In the genomic region with DNA sequence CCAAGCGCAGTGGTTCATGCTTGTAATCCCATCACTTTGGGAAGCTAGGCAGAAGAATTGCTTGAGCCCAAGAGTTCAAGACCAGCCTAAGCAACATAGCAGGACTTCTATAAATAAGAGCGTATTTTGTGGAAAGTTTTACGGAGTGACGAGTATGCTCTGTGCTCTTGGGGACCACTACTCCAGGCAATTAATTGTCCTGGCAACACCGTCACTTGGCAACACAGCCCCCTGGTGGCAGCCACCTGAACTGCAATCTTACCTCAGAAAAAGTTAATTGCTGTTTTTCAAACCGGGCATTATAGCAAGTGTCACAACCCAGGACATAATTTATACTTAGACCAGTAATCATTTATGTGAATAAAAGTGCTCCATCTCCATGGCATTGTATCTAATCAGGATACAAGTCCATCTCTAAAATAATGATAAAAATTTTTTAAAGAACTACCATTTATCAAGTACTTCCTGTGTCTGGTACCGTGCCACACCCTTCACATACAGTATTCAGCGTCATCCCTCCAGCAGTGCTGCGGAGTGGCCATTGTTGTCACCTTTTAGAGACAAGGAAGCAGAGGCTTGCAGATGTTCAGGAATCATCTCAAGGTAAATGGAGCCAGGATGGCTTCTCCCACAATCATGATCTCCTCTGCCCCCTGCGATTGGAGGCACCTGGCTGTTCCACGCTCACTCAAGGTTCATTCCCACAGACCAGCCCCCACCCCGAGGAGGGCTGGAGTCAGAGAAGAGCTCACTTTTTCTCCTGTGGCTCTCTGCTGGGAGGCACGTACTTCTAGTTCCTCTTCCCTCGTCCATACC, we compare ENCODE assay signal across 8 cellular contexts. TPM values are rescaled to one million over a fixed set of nuclear protein-coding genes. Genes with fewer than 3 reads are reported as not detected.
A peak's percentile ranks its signal among the peaks of the same experiment; 100 is the strongest.
DNase-seq lines count a peak whose midpoint lies in the region; TF ChIP-seq lines count a peak whose summit lies in the region.

No MANE protein-coding gene starts in this region.

- CTCF ChIA-PET in Caco-2 (lab: Charles Lee) = interaction anchor here (2.9 kb wide), 1 partner anchor 71 kb away, joined by 12 read pairs; no protein-coding TSS in a partner anchor

- H3K36me3 ChIP-seq in Caco-2 (ENCODE audit: control insufficient read depth, insufficient read depth, low read length) (no peaks in the 10 kb centered on the region), right atrium auricular region (no peaks in the 10 kb centered on the region)

- H3K4me1 ChIP-seq in Caco-2 (peaks cover 19% of the 10 kb centered on the region), right atrium auricular region (peaks cover 0 to 12% of the 10 kb centered on the region in 2 donors)

- H3K4me3 ChIP-seq in Caco-2 (ENCODE audit: low read depth, low read length) (no peak overlapping the region), right atrium auricular region (no peak overlapping the region)

- no TSS peak for BruUV-seq in Caco-2 (replicated peaks; lab: Mats Ljungman, UMichigan)

- H3K27ac Mint-ChIP-seq in Caco-2 (ENCODE audit: unreplicated experiment) = no peak overlapping the region

- no peaks in the 10 kb centered on the region for H3K9me3 Mint-ChIP-seq in Caco-2 (ENCODE audit: unreplicated experiment)

- H3K9me3 ChIP-seq in Caco-2 = no peaks in the 10 kb centered on the region
- H3K9me3 ChIP-seq in right atrium auricular region = no peaks in the 10 kb centered on the region

- DNase-seq in Caco-2 (peak in 1 of 2 experiments; percentile 75), KG1 (lab: John Stamatoyannopoulos, UW) (peak; percentile 57), SK-N-DZ (ENCODE audit: low spot score) (peak; percentile 56), right atrium auricular region (ENCODE audit: low spot score) (peak; percentile 72), dedifferentiated amniotic fluid mesenchymal stem cell (ENCODE audit: extremely low spot score) (no peak), 8988T (no peak)
- peak; percentile 36 for DNase-seq in activated naive CD8-positive, alpha-beta T cell treated with anti-CD3 and anti-CD28 coated beads, Interleukin-2, amount 50 U/mL, for 16 hours (ENCODE audit: low read depth, low spot score)
- DNase-seq in stimulated activated CD4-positive, alpha-beta T cell treated with anti-CD3 and anti-CD28 coated beads, Interleukin-12 subunit alpha, Interleukin-12 subunit beta, amount 100 ng/mL, for 24 hours (ENCODE audit: low read depth in 2 of 2) = peak; percentile 40 to 71

- no peaks in the 10 kb centered on the region for H3K27me3 Mint-ChIP-seq in Caco-2 (ENCODE audit: insufficient read depth, unreplicated experiment)

- peaks cover 17% of the 10 kb centered on the region for H3K36me3 Mint-ChIP-seq in Caco-2 (ENCODE audit: insufficient read depth, unreplicated experiment)

- H3K27me3 ChIP-seq in Caco-2 (replicated peaks; ENCODE audit: control insufficient read depth, insufficient read depth, low read length) = no peaks in the 10 kb centered on the region
- H3K27me3 ChIP-seq in right atrium auricular region = no peaks in the 10 kb centered on the region

- peaks cover 12% of the 10 kb centered on the region for H3K4me1 Mint-ChIP-seq in Caco-2 (ENCODE audit: low read depth, unreplicated experiment)

- intact Hi-C loops in Caco-2 (cut with micrococcal nuclease; ENCODE audit: unreplicated experiment) = loop anchor here (5.0 kb wide), 1 partner anchor 133 kb away; no protein-coding TSS in a partner anchor

- TF ChIP-seq CTCF in Caco-2 (IDR thresholded peaks at IDR 0.05; ENCODE audit: insufficient read depth in 1 of 2, low read depth in 1 of 2, low read length in 1 of 2, severe bottlenecking in 1 of 2, unreplicated experiment in 1 of 2) (peak; percentile 81 to 90), right atrium auricular region (IDR thresholded peaks at IDR 0.05) (peak; percentile 81 to 94)

- H3K4me3 Mint-ChIP-seq in Caco-2 (ENCODE audit: unreplicated experiment) = no peak overlapping the region

- POLR2A ChIA-PET in Caco-2 (lab: Charles Lee) = no interaction called here

- no peak overlapping the region for H3K27ac ChIP-seq in right atrium auricular region

RNA-seq across cellular contexts. Expression of gene PLA2G4D, which starts 34.5 kb away (rescaled TPM):
- total RNA-seq in Caco-2 (2022) (not detected in 2 replicates), right atrium auricular region (not detected)
- not detected in 2 replicates for polyA plus RNA-seq in SK-N-DZ (2014; cell fraction: cytosol; rRNA removed)
- not detected in 2 replicates for polyA plus RNA-seq in SK-N-DZ (2014; cell fraction: nucleus; rRNA removed)

RNA-seq across cellular contexts. Expression of gene PLA2G4E, which starts 39.0 kb away (rescaled TPM):
- total RNA-seq in Caco-2 (2022) (1.4 and 1.8 TPM in 2 replicates), right atrium auricular region (under 1 TPM in 1 of 2 donors, not detected in 1; 0.11 TPM)
- not detected in 2 replicates for polyA plus RNA-seq in SK-N-DZ (2014; cell fraction: cytosol; rRNA removed)
- polyA plus RNA-seq in SK-N-DZ (2014; cell fraction: nucleus; rRNA removed) = not detected in 2 replicates

Comparison
In these comparisons a context has a peak if more than half of its experiments do, and no peak if none do; other contexts are left out.
1. DNase-seq: peak in KG1 (single experiment), SK-N-DZ (single experiment), activated naive CD8-positive, alpha-beta T cell treated with anti-CD3 and anti-CD28 coated beads, Interleukin-2, amount 50 U/mL, for 16 hours (single experiment), right atrium auricular region (single experiment) and stimulated activated CD4-positive, alpha-beta T cell treated with anti-CD3 and anti-CD28 coated beads, Interleukin-12 subunit alpha, Interleukin-12 subunit beta, amount 100 ng/mL, for 24 hours (2 of 2); none in dedifferentiated amniotic fluid mesenchymal stem cell (single experiment) and 8988T (single experiment).